ENCODE assay signal across 22 cellular contexts in the genomic region with DNA sequence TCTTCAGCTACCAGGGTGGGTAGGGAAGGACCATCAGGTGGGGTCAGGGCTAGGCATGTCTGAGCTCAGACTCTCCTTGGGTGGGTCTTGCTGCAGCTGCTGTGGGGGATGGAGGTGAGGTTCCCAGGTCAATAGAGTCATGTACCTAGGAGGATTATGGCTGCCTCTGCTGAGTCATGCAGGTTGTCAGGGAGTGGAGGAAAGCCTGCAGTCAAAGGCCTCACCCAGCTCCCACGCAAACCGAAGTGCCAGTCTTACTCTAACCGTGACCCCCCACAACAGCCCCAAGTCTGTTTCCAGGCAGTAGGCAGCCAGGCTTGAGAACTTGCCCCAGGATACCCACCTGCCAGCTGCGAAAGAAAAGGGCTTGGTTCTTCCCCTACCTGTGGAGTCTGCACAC.
DNase-seq lines count a peak whose midpoint lies in the region; ATAC-seq, FAIRE-seq and TF ChIP-seq lines count a peak whose summit lies in the region.
"Had no signal": no experiment of that assay in that cellular context is flagged by ENCODE, and none has a peak within 500 bp of the region (broad histone marks: within the 10 kb centered on the region; RNA-seq: fewer than 3 reads in every experiment).

No MANE protein-coding gene starts in this region.

- no peak overlapping the region for H3K9ac ChIP-seq in K562 (ENCODE audit: insufficient read depth in 1 of 2, low read depth in 2 of 2, low read length in 2 of 2)
- no peak overlapping the region for H3K9ac ChIP-seq in trophoblast cell (ENCODE audit: low read length)
- H3K9ac ChIP-seq: BLaER1 treated with 17β-estradiol and CSF1 and Interleukin-3, amounts not matched to agents 10 nM and 100 nM had no signal

- no peaks in the 10 kb centered on the region for H3K27me3 ChIP-seq in GM23338 (ENCODE audit: insufficient read depth)
- no peaks in the 10 kb centered on the region for H3K27me3 ChIP-seq in K562 (ENCODE audit: control insufficient read depth in 2 of 2, insufficient read depth in 2 of 2, low read length in 2 of 2)
- no peaks in the 10 kb centered on the region for H3K27me3 ChIP-seq in trophoblast cell (ENCODE audit: insufficient read depth, low read length)
- H3K27me3 ChIP-seq in upper lobe of right lung: no peaks in the 10 kb centered on the region
- H3K27me3 ChIP-seq: BLaER1 treated with 17β-estradiol and CSF1 and Interleukin-3, amounts not matched to agents 10 nM and 100 nM had no signal

- H4K91ac ChIP-seq in trophoblast cell (ENCODE audit: low read depth, low read length): no peak overlapping the region

- no peak overlapping the region for H3K14ac ChIP-seq in trophoblast cell (ENCODE audit: low read length)

- H4K8ac ChIP-seq in trophoblast cell (ENCODE audit: low read depth, low read length): no peak overlapping the region

- no peak for FAIRE-seq in K562 (lab: Jason Lieb, UNC)
- FAIRE-seq: A549, D721Med, G401.6, GM12891, GM19239 had no signal

- peak overlapping the region; percentile 68; the same call in 1 of the 2 replicates for H3K27ac Mint-ChIP-seq in GM23338
- H3K27ac Mint-ChIP-seq: B cell; CD4-positive, alpha-beta T cell; CD8-positive, alpha-beta T cell had no signal

- no peaks in the 10 kb centered on the region for H3F3A ChIP-seq in GM23338 (replicated peaks; ENCODE audit: low read depth)

- no peaks in the 10 kb centered on the region for H3K79me1 ChIP-seq in trophoblast cell (ENCODE audit: low read length)

- H3K4me3 ChIP-seq in GM23338 (no peak overlapping the region), K562 (no peak overlapping the region), trophoblast cell (ENCODE audit: low read depth, low read length) (peak overlapping the region; percentile 20), upper lobe of right lung (no peak overlapping the region)
- H3K4me3 ChIP-seq: A549; BLaER1 treated with 17β-estradiol and CSF1 and Interleukin-3, amounts not matched to agents 10 nM and 100 nM had no signal

- no peak overlapping the region for H3K18ac ChIP-seq in trophoblast cell (ENCODE audit: low read length)

- no peak overlapping the region for H3K23ac ChIP-seq in trophoblast cell (ENCODE audit: low read length)

- H3K9me3 ChIP-seq in K562 (replicated peaks; ENCODE audit: control insufficient read depth, insufficient read depth, low read depth, low read length) (no peaks in the 10 kb centered on the region), trophoblast cell (ENCODE audit: insufficient read depth, low read depth, low read length) (no peaks in the 10 kb centered on the region), upper lobe of right lung (no peaks in the 10 kb centered on the region)
- H3K9me3 ChIP-seq: A549; BLaER1 treated with 17β-estradiol and CSF1 and Interleukin-3, amounts not matched to agents 10 nM and 100 nM; Caco-2 had no signal

- no peak overlapping the region for H4K12ac ChIP-seq in trophoblast cell (ENCODE audit: low read depth, low read length)

- no peak overlapping the region for H2BK5ac ChIP-seq in trophoblast cell (ENCODE audit: low read depth, low read length, poor library complexity)

- H3K9me1 ChIP-seq in K562 (ENCODE audit: control insufficient read depth, insufficient read depth, low read length): no peaks in the 10 kb centered on the region

- no peak overlapping the region for H2AK5ac ChIP-seq in trophoblast cell (ENCODE audit: low read length)

- no peak for DNase-seq in GM23338 (ENCODE audit: low spot score)
- no peak for DNase-seq in K562 (ENCODE audit: extremely low read depth in 1 of 4, low spot score in 3 of 4)
- DNase-seq in trophoblast cell: no peak
- peak; percentile 17 for DNase-seq in upper lobe of right lung
- DNase-seq in KG1 (lab: John Stamatoyannopoulos, UW): no peak
- no peak for DNase-seq in UCSD-AML1 (lab: John Stamatoyannopoulos, UW; ENCODE audit: unreplicated experiment)
- no peak for DNase-seq in NCI-H345 treated with DMSO at 0.1 percent for 48 hours (lab: John Stamatoyannopoulos, UW; ENCODE audit: unreplicated experiment)
- DNase-seq: AML-193; Caco-2; Calu3; CD4-positive, alpha-beta T cell; CD8-positive, alpha-beta T cell; DMS79 treated with DMSO at 0.1 percent for 48 hours; GF-D8 had no signal

- in situ Hi-C loops in K562 (cut with MboI): no loop called here

- H3K27me3 Mint-ChIP-seq in GM23338 (ENCODE audit: insufficient read depth, low read depth, poor library complexity): no peaks in the 10 kb centered on the region
- H3K27me3 Mint-ChIP-seq: B cell had no signal

- H3K4ac ChIP-seq in trophoblast cell (ENCODE audit: low read depth, low read length): no peak overlapping the region

- intact Hi-C loops in K562 (cut with micrococcal nuclease): no loop called here
- intact Hi-C loops in upper lobe of right lung (cut with DNase I): no loop called here

- H2BK120ac ChIP-seq in trophoblast cell (ENCODE audit: insufficient read depth, low read length, poor library complexity): no peak overlapping the region

- H3K27ac ChIP-seq in GM23338 (ENCODE audit: low read depth) (no peak overlapping the region), K562 (ENCODE audit: extremely low read depth, low read depth, low read length) (no peak overlapping the region), trophoblast cell (ENCODE audit: low read depth, low read length) (no peak overlapping the region), upper lobe of right lung (no peak overlapping the region)
- H3K27ac ChIP-seq: BLaER1 treated with 17β-estradiol and CSF1 and Interleukin-3, amounts not matched to agents 10 nM and 100 nM; C4-2B had no signal

- no peak for TF ChIP-seq EP300 in K562 (IDR thresholded peaks at IDR 0.05; ENCODE audit: low read length)

- CTCF ChIA-PET in K562 (lab: Yijun Ruan, JAX; ENCODE audit: low intra/inter-chr PET ratio): no interaction called here

- H3K79me2 ChIP-seq in GM23338 (replicated peaks; ENCODE audit: insufficient read depth): no peaks in the 10 kb centered on the region
- H3K79me2 ChIP-seq in K562 (ENCODE audit: control insufficient read depth, insufficient read depth, low read length): no peaks in the 10 kb centered on the region
- no peaks in the 10 kb centered on the region for H3K79me2 ChIP-seq in trophoblast cell (ENCODE audit: control insufficient read depth, insufficient read depth, low read length, poor library complexity)

- TF ChIP-seq POLR2A in K562 (conservative IDR thresholded peaks at IDR 0.05): no peak

- ATAC-seq in GM23338 (no peak), K562 (peak; percentile 33; the same call in 2 of the 3 replicates), upper lobe of right lung (no peak)
- ATAC-seq: A549; CD8-positive, alpha-beta T cell had no signal

- H3K4me3 Mint-ChIP-seq in GM23338: no peak overlapping the region
- H3K4me3 Mint-ChIP-seq: B cell; CD4-positive, alpha-beta T cell; CD8-positive, alpha-beta T cell had no signal

- H2AFZ ChIP-seq in GM23338 (no peak overlapping the region), K562 (ENCODE audit: low read depth, low read length) (peak overlapping the region; percentile 47; the same call in 1 of the 2 replicates), trophoblast cell (ENCODE audit: insufficient read depth, low read length, poor library complexity) (no peak overlapping the region)

- H4K20me1 ChIP-seq in GM23338 (replicated peaks; ENCODE audit: insufficient read depth): no peaks in the 10 kb centered on the region
- H4K20me1 ChIP-seq in K562 (replicated peaks; ENCODE audit: control insufficient read depth, insufficient read depth, low read length): no peaks in the 10 kb centered on the region
- H4K20me1 ChIP-seq: BLaER1 treated with 17β-estradiol and CSF1 and Interleukin-3, amounts not matched to agents 10 nM and 100 nM had no signal

- no peak overlapping the region for H2BK12ac ChIP-seq in trophoblast cell (ENCODE audit: low read length)

- no peaks in the 10 kb centered on the region; the same call in 2 of the 3 replicates for H3K4me1 Mint-ChIP-seq in GM23338
- H3K4me1 Mint-ChIP-seq: B cell had no signal

- H3K9me3 Mint-ChIP-seq in GM23338: no peaks in the 10 kb centered on the region
- H3K9me3 Mint-ChIP-seq: CD4-positive, alpha-beta T cell; CD8-positive, alpha-beta T cell had no signal

- H3K4me2 ChIP-seq in GM23338 (no peak overlapping the region), K562 (ENCODE audit: insufficient read depth, low read length) (no peak overlapping the region), trophoblast cell (ENCODE audit: low read length) (no peak overlapping the region)
- H3K4me2 ChIP-seq: A549; BLaER1 treated with 17β-estradiol and CSF1 and Interleukin-3, amounts not matched to agents 10 nM and 100 nM had no signal

- H3K9me2 ChIP-seq in GM23338 (ENCODE audit: insufficient read depth): no peaks in the 10 kb centered on the region

- POLR2A ChIA-PET in K562 (lab: Yijun Ruan, JAX): interaction anchor here (0.6 kb wide), 1 partner anchor 548 kb away, joined by 3 read pairs; no protein-coding TSS in a partner anchor

- TF ChIP-seq RAD21 in K562 (CRISPR knock-in tag; conservative IDR thresholded peaks at IDR 0.05 in 1 of 2, IDR thresholded peaks at IDR 0.05 in 1 of 2): no peak

- TF ChIP-seq CTCF in GM23338 (conservative IDR thresholded peaks at IDR 0.05; ENCODE audit: low read depth in 2 of 2) (no peak), K562 (IDR thresholded peaks at IDR 0.05 in 2 of 3, conservative IDR thresholded peaks at IDR 0.05 in 1 of 3; ENCODE audit: insufficient read depth in 2 of 3, low read depth in 1 of 3, low read length in 3 of 3) (no peak), upper lobe of right lung (IDR thresholded peaks at IDR 0.05) (no peak)

- 38% methylated on average over 4 of the region's 4 CpGs for WGBS in K562 (ENCODE audit: insufficient coverage, low coverage, missing lambda C conversion rate)
- WGBS in trophoblast cell (ENCODE audit: extremely low coverage, insufficient coverage, insufficient read length): no CpG with 5 or more reads among the region's 4 CpGs

- H3K36me3 Mint-ChIP-seq in GM23338 (ENCODE audit: low read depth): no peaks in the 10 kb centered on the region
- H3K36me3 Mint-ChIP-seq: CD8-positive, alpha-beta T cell had no signal

- no TSS peak for BruUV-seq in K562 (replicated peaks; lab: Mats Ljungman, UMichigan)

- H3K4me1 ChIP-seq in GM23338 (ENCODE audit: insufficient read depth) (no peaks in the 10 kb centered on the region), K562 (replicated peaks in 1 of 2; ENCODE audit: control insufficient read depth in 2 of 2, insufficient read depth in 2 of 2, low read length in 2 of 2) (no peaks in the 10 kb centered on the region; a peak in 2 of 5 replicates), trophoblast cell (ENCODE audit: control insufficient read depth in 1 of 2, insufficient read depth in 2 of 2, low read length in 2 of 2) (no peaks in the 10 kb centered on the region), upper lobe of right lung (no peaks in the 10 kb centered on the region)
- H3K4me1 ChIP-seq: A549; BLaER1 treated with 17β-estradiol and CSF1 and Interleukin-3, amounts not matched to agents 10 nM and 100 nM; Caco-2 had no signal

- H3K36me3 ChIP-seq in GM23338 (ENCODE audit: insufficient read depth) (no peaks in the 10 kb centered on the region), K562 (ENCODE audit: control insufficient read depth, insufficient read depth, low read length) (no peaks in the 10 kb centered on the region), trophoblast cell (ENCODE audit: control insufficient read depth in 1 of 2, insufficient read depth in 2 of 2, low read length in 2 of 2) (no peaks in the 10 kb centered on the region), upper lobe of right lung (no peaks in the 10 kb centered on the region)
- H3K36me3 ChIP-seq: BLaER1 treated with 17β-estradiol and CSF1 and Interleukin-3, amounts not matched to agents 10 nM and 100 nM had no signal
